9 cellular contexts compared by ENCODE assay signal in the genomic region with DNA sequence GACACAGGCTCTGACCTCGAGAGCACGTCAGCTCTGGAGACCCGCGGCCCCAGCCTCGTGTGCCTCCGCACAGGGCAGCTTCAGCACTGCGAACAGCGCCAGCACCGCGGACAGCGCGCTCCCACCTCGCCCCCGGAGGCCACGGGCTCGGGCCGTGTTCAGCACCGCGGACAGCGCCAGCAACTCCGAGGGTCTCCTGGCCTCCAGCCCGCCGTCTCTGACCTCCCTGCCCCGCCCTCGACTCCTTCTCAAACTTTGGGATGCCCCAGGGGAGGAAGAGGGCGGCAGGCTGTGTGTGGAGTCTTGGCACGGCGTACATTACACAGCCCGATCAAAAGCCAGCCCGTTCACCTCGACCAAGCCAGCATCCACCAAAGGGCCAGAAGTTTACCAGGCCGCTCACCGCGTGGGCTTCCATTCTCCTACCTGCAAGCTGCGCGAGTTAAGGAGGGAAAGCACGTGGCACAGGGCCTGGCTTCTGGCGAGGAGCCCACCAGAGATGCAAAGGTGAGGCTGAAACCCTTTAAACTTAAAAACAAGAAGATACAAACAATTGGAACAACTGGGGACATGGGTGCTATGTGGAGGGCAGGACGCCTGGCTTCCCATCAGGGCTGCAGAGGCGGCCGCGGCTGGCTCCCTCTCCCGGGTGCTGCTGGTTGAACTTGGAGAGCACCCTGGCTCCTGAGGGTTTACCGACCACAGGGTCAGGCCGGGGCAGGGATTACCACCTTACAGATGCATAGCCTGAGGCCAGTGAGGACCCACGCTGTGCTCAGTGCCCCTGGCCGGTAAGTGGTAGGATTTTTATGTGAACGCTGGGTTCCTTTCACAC. TPM values are rescaled to one million over a fixed set of nuclear protein-coding genes. Genes with fewer than 3 reads are reported as not detected.
DNase-seq lines count a peak whose midpoint lies in the region; ATAC-seq and TF ChIP-seq lines count a peak whose summit lies in the region.
"Had no signal": no experiment of that assay in that cellular context is flagged by ENCODE, and none has a peak within 500 bp of the region (broad histone marks: within the 10 kb centered on the region; RNA-seq: fewer than 3 reads in every experiment).

No MANE protein-coding gene starts in this region.

- H3K9me3 ChIP-seq in DND-41 (ENCODE audit: insufficient read depth, low read length, severe bottlenecking), result no peaks in the 10 kb centered on the region

- H3K4me3 Mint-ChIP-seq in stimulated activated effector memory CD8-positive, alpha-beta T cell treated with anti-CD3 and anti-CD28 coated beads, Interleukin-12 subunit alpha, Interleukin-12 subunit beta, amount 100 ng/mL, for 72 hours, result no peak overlapping the region

- no peaks in the 10 kb centered on the region for H3K79me2 ChIP-seq in DND-41 (ENCODE audit: insufficient read depth, low read length)

- H3K9ac ChIP-seq in DND-41 (ENCODE audit: low read depth, low read length), result no peak overlapping the region

- H3K27ac ChIP-seq in DND-41 (ENCODE audit: low read length), result no peak overlapping the region

- TF ChIP-seq CTCF in DND-41 (IDR thresholded peaks at IDR 0.05; ENCODE audit: borderline replicate concordance, extremely low read depth, low read length, poor library complexity, severe bottlenecking), result no peak

- ATAC-seq in DND-41 (ENCODE audit: insufficient read depth, low read depth) (peak; percentile 98), HG03571 (IDR thresholded peaks at IDR 0.05; ENCODE audit: unreplicated experiment) (no peak), HG03565 (IDR thresholded peaks at IDR 0.05; ENCODE audit: unreplicated experiment) (no peak)
- ATAC-seq in stimulated activated effector memory CD8-positive, alpha-beta T cell treated with anti-CD3 and anti-CD28 coated beads, Interleukin-12 subunit alpha, Interleukin-12 subunit beta, amount 100 ng/mL, for 72 hours, result peak; percentile 49

- no peak overlapping the region for H3K4me2 ChIP-seq in DND-41 (ENCODE audit: insufficient read depth, low read length)

- no peaks in the 10 kb centered on the region for H3K9me3 Mint-ChIP-seq in stimulated activated effector memory CD8-positive, alpha-beta T cell treated with anti-CD3 and anti-CD28 coated beads, Interleukin-12 subunit alpha, Interleukin-12 subunit beta, amount 100 ng/mL, for 72 hours

- no peak overlapping the region for H2AFZ ChIP-seq in DND-41 (ENCODE audit: low read depth, low read length)

- H3K4me1 ChIP-seq in DND-41 (ENCODE audit: insufficient read depth, low read length), result no peaks in the 10 kb centered on the region

- peaks cover 5% of the 10 kb centered on the region for H3K4me1 Mint-ChIP-seq in stimulated activated effector memory CD8-positive, alpha-beta T cell treated with anti-CD3 and anti-CD28 coated beads, Interleukin-12 subunit alpha, Interleukin-12 subunit beta, amount 100 ng/mL, for 72 hours

- H3K36me3 ChIP-seq in DND-41 (ENCODE audit: insufficient read depth, low read length), result no peaks in the 10 kb centered on the region

- H3K27me3 ChIP-seq in DND-41 (ENCODE audit: insufficient read depth, low read length, poor library complexity), result no peaks in the 10 kb centered on the region

- no peak overlapping the region for H3K27ac Mint-ChIP-seq in stimulated activated effector memory CD8-positive, alpha-beta T cell treated with anti-CD3 and anti-CD28 coated beads, Interleukin-12 subunit alpha, Interleukin-12 subunit beta, amount 100 ng/mL, for 72 hours

- peaks cover 5% of the 10 kb centered on the region for H3K36me3 Mint-ChIP-seq in stimulated activated effector memory CD8-positive, alpha-beta T cell treated with anti-CD3 and anti-CD28 coated beads, Interleukin-12 subunit alpha, Interleukin-12 subunit beta, amount 100 ng/mL, for 72 hours

- H4K20me1 ChIP-seq in DND-41 (ENCODE audit: insufficient read depth, low read length), result peaks cover 12% of the 10 kb centered on the region; the same call in 1 of the 2 replicates

- H3K4me3 ChIP-seq in DND-41 (ENCODE audit: low read depth in 1 of 2, low read length in 2 of 2), result no peak overlapping the region

- DNase-seq in DND-41 (peak; percentile 87), NCI-H460 (ENCODE audit: extremely low read depth, low read depth) (peak; percentile 39), astrocyte of the hippocampus (ENCODE audit: low read depth, low spot score) (peak; percentile 79), inferior parietal cortex (ENCODE audit: extremely low spot score) (peak; percentile 16), SIG-M5 (lab: John Stamatoyannopoulos, UW) (no peak)
- peak in 1 of 2 donors; percentile 63 for DNase-seq in stimulated activated effector memory CD8-positive, alpha-beta T cell treated with anti-CD3 and anti-CD28 coated beads, Interleukin-12 subunit alpha, Interleukin-12 subunit beta, amount 100 ng/mL, for 72 hours (ENCODE audit: low spot score in 2 of 2)

RNA-seq across cellular contexts. Expression of gene NKX1-1, which starts 4.5 kb away (rescaled TPM):
- not detected in 2 replicates for total RNA-seq in NCI-H460 (2014; rRNA removed; shearing (Covaris generic))
- polyA plus RNA-seq in NCI-H460 (2014; cell fraction: nucleus; rRNA removed), result not detected in 2 replicates
- total RNA-seq: pulmonary artery endothelial cell had no signal

Comparison
In these comparisons a context has a peak if more than half of its experiments do, and no peak if none do; other contexts are left out.
1. ATAC-seq: peak in DND-41 (single experiment) and stimulated activated effector memory CD8-positive, alpha-beta T cell treated with anti-CD3 and anti-CD28 coated beads, Interleukin-12 subunit alpha, Interleukin-12 subunit beta, amount 100 ng/mL, for 72 hours (single experiment); none in HG03571 (single experiment) and HG03565 (single experiment).